Comparison of ENCODE assay signal across 8 cellular contexts in genomic region chr10:6579904-6580278, GRCh38. TPM values are rescaled to one million over a fixed set of nuclear protein-coding genes. Genes with fewer than 3 reads are reported as not detected.
DNase-seq lines count a peak whose midpoint lies in the region; ATAC-seq and TF ChIP-seq lines count a peak whose summit lies in the region.

Gene PRKCQ (minus strand): TSS chr10:6580276. CDS start chr10:6515135, 65,141 bp downstream.

- H3K36me3 ChIP-seq in CD8-positive, alpha-beta T cell (ENCODE audit: insufficient read depth, low read length) = no peaks in the 10 kb centered on the region
- H3K36me3 ChIP-seq in mesendoderm (ENCODE audit: control insufficient read depth, insufficient read depth, low read length) (no peaks in the 10 kb centered on the region), uterus (no peaks in the 10 kb centered on the region)

- H3K9ac ChIP-seq in mesendoderm (ENCODE audit: low read length) = peak within 1 kb of the TSS; percentile 76

- no peaks in the 10 kb centered on the region for H3K79me2 ChIP-seq in mesendoderm (ENCODE audit: control insufficient read depth, insufficient read depth, low read length)

- no peak for TF ChIP-seq POLR2A in uterus (IDR thresholded peaks at IDR 0.05)

- no peaks in the 10 kb centered on the region for H3K9me3 Mint-ChIP-seq in CD8-positive, alpha-beta T cell
- no peaks in the 10 kb centered on the region for H3K9me3 Mint-ChIP-seq in chondrocyte (ENCODE audit: low read depth)

- peak within 1 kb of the TSS; percentile 89 for H3K4me3 ChIP-seq in CD8-positive, alpha-beta T cell (ENCODE audit: low read depth, low read length)
- H3K4me3 ChIP-seq in mesendoderm (ENCODE audit: low read length) (peak within 1 kb of the TSS; percentile 61), uterus (peak within 1 kb of the TSS; percentile 19 to 81)

- peak within 1 kb of the TSS; percentile 69 for H2BK5ac ChIP-seq in mesendoderm (ENCODE audit: low read length)

- peak within 1 kb of the TSS; percentile 97 for H2BK15ac ChIP-seq in mesendoderm (replicated peaks; ENCODE audit: low read depth)

- intact Hi-C loops in CD8-positive, alpha-beta T cell (cut with DNase I, micrococcal nuclease) = loop anchor here (1.0 to 10.0 kb wide), 13 partner anchors 12 to 835 kb away; partner anchors contain the start of gene SFMBT2 (in 1 of the 2)
- intact Hi-C loops in uterus (cut with DNase I; ENCODE audit: low total_unique reads) = no loop called here

- H3K79me1 ChIP-seq in mesendoderm (ENCODE audit: low read length) = no peaks in the 10 kb centered on the region

- H3K4me1 Mint-ChIP-seq in CD8-positive, alpha-beta T cell (ENCODE audit: low read depth) = peaks cover 69% of the 10 kb centered on the region
- H3K4me1 Mint-ChIP-seq in chondrocyte (ENCODE audit: low read depth) = peaks cover 4% of the 10 kb centered on the region

- H3K4ac ChIP-seq in mesendoderm (ENCODE audit: low read depth, low read length) = peak within 1 kb of the TSS; percentile 75

- peak within 1 kb of the TSS; percentile 84 for H3K27ac ChIP-seq in CD8-positive, alpha-beta T cell (ENCODE audit: low read depth, low read length)
- peak within 1 kb of the TSS; percentile 43 for H3K27ac ChIP-seq in mesendoderm (ENCODE audit: low read depth, low read length)
- peak within 1 kb of the TSS; percentile 24 to 55 for H3K27ac ChIP-seq in uterus

- ATAC-seq in CD8-positive, alpha-beta T cell = no peak
- peak; percentile 23 for ATAC-seq in GM21381 (IDR thresholded peaks at IDR 0.05; ENCODE audit: unreplicated experiment)

- H3K4me3 Mint-ChIP-seq in CD8-positive, alpha-beta T cell = peak within 1 kb of the TSS; percentile 96
- H3K4me3 Mint-ChIP-seq in chondrocyte (ENCODE audit: unreplicated experiment) = peak within 1 kb of the TSS; percentile 74

- H3K56ac ChIP-seq in mesendoderm (ENCODE audit: low read length) = peak within 1 kb of the TSS; percentile 92

- H3K18ac ChIP-seq in mesendoderm (ENCODE audit: low read length) = peak within 1 kb of the TSS; percentile 98

- CTCF ChIA-PET in CD8-positive, alpha-beta T cell (lab: Charles Lee) = interaction anchor here (1.0 to 9.1 kb wide), 13 partner anchors 9 to 135 kb away, joined by 3 to 179 read pairs (median 3); no protein-coding TSS in a partner anchor

- POLR2A ChIA-PET in CD8-positive, alpha-beta T cell (lab: Charles Lee) = interaction anchor here (1.0 to 6.3 kb wide), 6 partner anchors 9 to 68 kb away, joined by 3 to 29 read pairs (median 6); no protein-coding TSS in a partner anchor

- H3K36me3 Mint-ChIP-seq in CD8-positive, alpha-beta T cell = peaks cover 48% of the 10 kb centered on the region
- H3K36me3 Mint-ChIP-seq in chondrocyte (ENCODE audit: low read depth) = no peaks in the 10 kb centered on the region

- no peaks in the 10 kb centered on the region for H3K27me3 Mint-ChIP-seq in CD8-positive, alpha-beta T cell (ENCODE audit: low read depth)
- H3K27me3 Mint-ChIP-seq in chondrocyte (ENCODE audit: low read depth) = peaks cover 35% of the 10 kb centered on the region

- no peak within 1 kb of the TSS for H3K23ac ChIP-seq in mesendoderm (ENCODE audit: low read length)

- DNase-seq in CD8-positive, alpha-beta T cell = no peak
- DNase-seq in LoVo (ENCODE audit: low spot score) (peak; percentile 49), chondrocyte (ENCODE audit: low spot score) (no peak), mesendoderm (peak; percentile 59), uterus (no peak), AG20443 (ENCODE audit: low spot score) (no peak), HT-29 (ENCODE audit: low spot score) (no peak)

- no peak for TF ChIP-seq CTCF in CD8-positive, alpha-beta T cell (IDR thresholded peaks at IDR 0.05)
- TF ChIP-seq CTCF in chondrocyte (IDR thresholded peaks at IDR 0.05) (no peak), uterus (IDR thresholded peaks at IDR 0.05) (no peak)

- H4K8ac ChIP-seq in mesendoderm (ENCODE audit: low read depth, low read length) = peak within 1 kb of the TSS; percentile 98

- no peak within 1 kb of the TSS for H2AK5ac ChIP-seq in mesendoderm (ENCODE audit: low read length)

- peak within 1 kb of the TSS; percentile 97 for H3K27ac Mint-ChIP-seq in CD8-positive, alpha-beta T cell
- no peak within 1 kb of the TSS for H3K27ac Mint-ChIP-seq in chondrocyte (ENCODE audit: unreplicated experiment)

- H3K9me3 ChIP-seq in CD8-positive, alpha-beta T cell (ENCODE audit: low read length) = no peaks in the 10 kb centered on the region
- no peaks in the 10 kb centered on the region for H3K9me3 ChIP-seq in uterus

- H3K4me1 ChIP-seq in CD8-positive, alpha-beta T cell (ENCODE audit: insufficient read depth, low read length) = peaks cover 52% of the 10 kb centered on the region
- H3K4me1 ChIP-seq in mesendoderm (ENCODE audit: control insufficient read depth, low read depth, low read length) = peaks cover 6% of the 10 kb centered on the region
- H3K4me1 ChIP-seq in uterus = no peaks in the 10 kb centered on the region

- no peaks in the 10 kb centered on the region for H3K27me3 ChIP-seq in CD8-positive, alpha-beta T cell (ENCODE audit: insufficient read depth, low read length)
- H3K27me3 ChIP-seq in mesendoderm (ENCODE audit: insufficient read depth, low read length, poor library complexity) = no peaks in the 10 kb centered on the region
- H3K27me3 ChIP-seq in uterus = no peaks in the 10 kb centered on the region

- no CpG with 5 or more reads among the region's 41 CpGs for WGBS in mesendoderm (ENCODE audit: extremely low coverage, insufficient coverage, low lambda C conversion rate)

- H3K4me2 ChIP-seq in mesendoderm (ENCODE audit: low read length) = peak within 1 kb of the TSS; percentile 35

- H2BK120ac ChIP-seq in mesendoderm (ENCODE audit: low read depth, low read length) = peak within 1 kb of the TSS; percentile 67

- no peak within 1 kb of the TSS for H4K5ac ChIP-seq in mesendoderm (ENCODE audit: low read length)

RNA-seq across cellular contexts. Expression of gene PRKCQ, which starts in this region (rescaled TPM):
- 10 to 100 TPM; 26.3 to 26.6 TPM for total RNA-seq in CD8-positive, alpha-beta T cell
- total RNA-seq in chondrocyte (0.13 to 0.15 TPM in 2 of 3 replicates, not detected in the other), uterus (1 to 10 TPM in 2 of 4 donors, not detected in 2; 1.4 to 2.8 TPM)
- polyA plus RNA-seq in mesendoderm (2013, experiment 1 of 2) = 7.4 TPM
- polyA plus RNA-seq in mesendoderm (2013, experiment 2 of 2) = 7.3 TPM
- 0.03 and 0.21 TPM in 2 replicates for total RNA-seq in HT-29 (2014; rRNA removed; shearing (Covaris generic))

Comparison
In these comparisons a context has a peak if more than half of its experiments do, and no peak if none do; other contexts are left out.
1. RNA of gene PRKCQ (total RNA-seq): 26.3 to 26.6 TPM in CD8-positive, alpha-beta T cell; 1.4 to 2.8 TPM in uterus, 0.13 to 0.15 TPM in chondrocyte and 0.03 to 0.21 TPM in HT-29; every median in the first group is over 4 times any median in the second.
2. DNase-seq: peak in LoVo (single experiment) and mesendoderm (single experiment); none in CD8-positive, alpha-beta T cell (0 of 7), chondrocyte (single experiment), uterus (0 of 2), AG20443 (single experiment) and HT-29 (single experiment).
3. Peak in every context shown above with its lines, with median percentiles within 50 percentile points of each other: H3K27ac ChIP-seq and H3K4me3 ChIP-seq.